11 cellular contexts compared by ENCODE assay signal in the genomic region with DNA sequence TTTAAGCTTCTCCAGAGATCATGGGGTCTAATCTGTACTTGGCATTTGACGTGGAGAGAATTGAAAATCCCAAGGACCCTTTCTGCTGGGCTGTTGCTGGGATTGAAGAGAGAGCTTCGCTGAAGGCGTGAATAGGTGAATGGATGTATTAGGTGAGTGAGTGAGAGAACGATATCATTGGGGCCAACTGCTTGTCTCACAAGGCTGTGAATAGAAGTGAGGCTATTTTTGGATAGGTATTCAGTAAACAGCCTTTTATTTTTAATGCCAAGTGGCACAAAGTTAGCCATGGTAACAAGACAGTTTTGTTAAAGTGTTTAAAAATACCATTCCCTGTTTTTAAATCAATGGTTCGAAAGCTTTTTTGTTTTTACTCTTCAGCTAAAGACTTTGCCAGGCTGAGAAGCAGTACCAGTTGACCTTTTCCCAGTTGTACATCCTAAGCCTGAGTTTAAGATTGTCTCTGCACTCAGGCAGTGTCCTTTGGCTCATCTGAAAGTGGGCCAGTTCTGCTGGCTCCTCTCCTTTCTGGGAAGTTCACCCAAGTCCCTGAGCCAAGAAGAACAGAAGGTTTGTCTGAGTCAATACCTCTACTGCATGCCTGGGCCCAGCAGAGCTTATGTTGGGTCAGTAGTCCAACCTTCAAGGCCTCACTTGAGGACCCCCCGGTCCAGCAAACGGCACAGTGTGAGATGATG.
A peak's percentile ranks its signal among the peaks of the same experiment; 100 is the strongest.
DNase-seq lines count a peak whose midpoint lies in the region; ATAC-seq and TF ChIP-seq lines count a peak whose summit lies in the region.
"Had no signal": no experiment of that assay in that cellular context is flagged by ENCODE, and none has a peak within 500 bp of the region (broad histone marks: within the 10 kb centered on the region; RNA-seq: fewer than 3 reads in every experiment).

No MANE protein-coding gene starts in this region.

- WGBS in transverse colon (ENCODE audit: low coverage in 1 of 2), 2 donors, result 72 to 79% methylated on average over 4 to 7 of the region's 7 CpGs

- no peak for TF ChIP-seq CTCF in dorsolateral prefrontal cortex (IDR thresholded peaks at IDR 0.05 in 54 of 56, conservative IDR thresholded peaks at IDR 0.05 in 2 of 56; ENCODE audit: low read depth in 1 of 56, partially characterized antibody in 56 of 56)
- TF ChIP-seq CTCF in transverse colon (IDR thresholded peaks at IDR 0.05), result no peak

- intact Hi-C loops in dorsolateral prefrontal cortex (cut with DNase I) (no loop called here), transverse colon (cut with DNase I; ENCODE audit: low total_unique reads) (no loop called here)

- peaks cover 23 to 67% (median 33%) of the 10 kb centered on the region in 4 donors for H3K4me1 ChIP-seq in transverse colon

- H3K27ac ChIP-seq in dorsolateral prefrontal cortex, result peak overlapping the region in 9 of 59 donors; percentile 3 to 69 (median 22)
- H3K27ac ChIP-seq in transverse colon, result peak overlapping the region; percentile 48 to 92 (median 82)
- H3K27ac ChIP-seq: 22Rv1 had no signal

- peak; percentile 28 for DNase-seq in DMS 273 (lab: John Stamatoyannopoulos, UW; ENCODE audit: unreplicated experiment)
- DNase-seq in DMS 273 treated with DMSO at 0.1 percent for 48 hours (lab: John Stamatoyannopoulos, UW), result no peak
- DNase-seq in dorsolateral prefrontal cortex, result peak in 6 of 10 donors; percentile 2 to 70 (median 28)
- peak; percentile 75 for DNase-seq in medulla oblongata (ENCODE audit: extremely low spot score)
- DNase-seq in transverse colon, result peak; percentile 36
- no peak for DNase-seq in NCI-H187 treated with DMSO at 0.1 percent for 48 hours (lab: John Stamatoyannopoulos, UW)
- DNase-seq in kidney glomerular epithelial cell (lab: John Stamatoyannopoulos, UW), result no peak
- DNase-seq: activated CD8-positive, alpha-beta T cell treated with anti-CD3 and anti-CD28 coated beads for 36 hours; NCI-H2081 had no signal

- no peaks in the 10 kb centered on the region for H3K36me3 ChIP-seq in transverse colon

- H3K4me3 ChIP-seq in dorsolateral prefrontal cortex, result no peak overlapping the region
- H3K4me3 ChIP-seq in transverse colon, result no peak overlapping the region

- no peak for TF ChIP-seq POLR2A in transverse colon (IDR thresholded peaks at IDR 0.05)

- in situ Hi-C loops in transverse colon (cut with MboI; ENCODE audit: low pct_ligation_motif_present in 1 of 4, low pct_unique_long_range_greater_than_20kb in 1 of 4, low sequenced_read_pairs in 3 of 4), result no loop called here

- H3K27me3 ChIP-seq in dorsolateral prefrontal cortex (no peaks in the 10 kb centered on the region), transverse colon (no peaks in the 10 kb centered on the region)

- TF ChIP-seq EP300 in transverse colon (IDR thresholded peaks at IDR 0.05; ENCODE audit: low read depth), result no peak

- ATAC-seq in HG03342 (IDR thresholded peaks at IDR 0.05; ENCODE audit: unreplicated experiment), result no peak
- ATAC-seq: activated CD8-positive, alpha-beta T cell treated with anti-CD3 and anti-CD28 coated beads for 36 hours had no signal

- H3K9me3 ChIP-seq in transverse colon, result no peaks in the 10 kb centered on the region

Comparison
In these comparisons a context has a peak if more than half of its experiments do, and no peak if none do; other contexts are left out.
1. DNase-seq: peak in DMS 273 (single experiment), dorsolateral prefrontal cortex (6 of 10), medulla oblongata (single experiment) and transverse colon (single experiment); none in DMS 273 treated with DMSO at 0.1 percent for 48 hours (single experiment), NCI-H187 treated with DMSO at 0.1 percent for 48 hours (single experiment) and kidney glomerular epithelial cell (single experiment).